In the genomic region with DNA sequence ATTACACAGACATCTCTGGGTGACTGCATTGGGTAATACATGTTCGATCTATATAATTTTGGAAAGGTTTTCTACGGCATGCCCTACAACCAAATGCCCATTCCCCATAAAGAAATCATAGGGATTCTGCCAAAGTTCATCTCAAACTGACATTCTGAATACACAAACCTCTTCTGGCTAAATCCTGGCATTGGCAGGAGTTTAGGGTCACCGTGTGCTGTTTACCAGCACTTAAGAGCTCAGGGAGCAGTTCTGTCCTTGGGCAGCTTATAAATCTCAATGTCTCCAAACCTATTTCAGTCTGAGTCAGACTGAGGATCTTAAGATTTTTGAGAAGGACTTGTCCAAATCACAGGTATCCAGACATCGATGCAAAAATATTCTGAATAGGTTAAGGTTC, we compare ENCODE assay signal across 22 cellular contexts.
"Had no signal": no experiment of that assay in that cellular context is flagged by ENCODE, and none has a peak within 500 bp of the region (broad histone marks: within the 10 kb centered on the region; RNA-seq: fewer than 3 reads in every experiment).

No MANE protein-coding gene starts in this region.

- H3K27me3 ChIP-seq: esophagus squamous epithelium, heart right ventricle, ovary, sigmoid colon, testis, tibial artery had no signal

- DNase-seq: cortex of kidney; effector memory CD8-positive, alpha-beta T cell; erythroblast; esophagus squamous epithelium; foreskin melanocyte; glutamatergic neuron; heart right ventricle; left ventricle myocardium superior; lower lobe of right lung; naive thymus-derived CD8-positive, alpha-beta T cell; nephron progenitor cell; occipital lobe; ovary; posterior cingulate gyrus; right cardiac atrium; sigmoid colon; stimulated activated CD4-positive, alpha-beta T cell treated with anti-CD3 and anti-CD28 coated beads, Interleukin-2, amount 100 ng/mL, for 24 hours; stimulated activated CD4-positive, alpha-beta T cell treated with anti-CD3 and anti-CD28 coated beads, Interleukin-4, amount 100 ng/mL, for 24 hours; stimulated activated naive CD4-positive, alpha-beta T cell treated with Interleukin-2 at 50 U/mL for 16 hours; substantia nigra; testis; tibial artery had no signal

- H3K9me3 ChIP-seq: esophagus squamous epithelium, heart right ventricle, lower lobe of right lung, ovary, sigmoid colon, testis, tibial artery had no signal

- H3K4me3 ChIP-seq: esophagus squamous epithelium, heart right ventricle, lower lobe of right lung, ovary, sigmoid colon, testis, tibial artery had no signal

- H3K4me1 ChIP-seq: esophagus squamous epithelium, heart right ventricle, lower lobe of right lung, sigmoid colon, testis, tibial artery had no signal

- H3K36me3 ChIP-seq: esophagus squamous epithelium, heart right ventricle, lower lobe of right lung, ovary, sigmoid colon, tibial artery had no signal

- H3K27ac ChIP-seq: esophagus squamous epithelium, heart right ventricle, lower lobe of right lung, ovary, sigmoid colon, testis, tibial artery had no signal
